ENCODE assay signal across 15 cellular contexts in genomic region chr16:54484700-54485099, GRCh38.
DNase-seq lines count a peak whose midpoint lies in the region; ATAC-seq and TF ChIP-seq lines count a peak whose summit lies in the region.
"Had no signal": no experiment of that assay in that cellular context is flagged by ENCODE, and none has a peak within 500 bp of the region (broad histone marks: within the 10 kb centered on the region; RNA-seq: fewer than 3 reads in every experiment).

No MANE protein-coding gene starts in this region.

- H3K9me3 ChIP-seq in mammary epithelial cell (replicated peaks; ENCODE audit: insufficient read depth, low read length) (no peaks in the 10 kb centered on the region), heart left ventricle (no peaks in the 10 kb centered on the region), right cardiac atrium (ENCODE audit: control insufficient read depth, low read length) (no peaks in the 10 kb centered on the region), prostate gland (no peaks in the 10 kb centered on the region)
- H3K9me3 ChIP-seq: BLaER1 had no signal

- CTCF ChIA-PET in mammary epithelial cell (lab: Charles Lee; ENCODE audit: low non-redundant PET), result no interaction called here

- H3K4me2 ChIP-seq in mammary epithelial cell (ENCODE audit: insufficient read depth, low read depth, low read length), result no peak overlapping the region
- H3K4me2 ChIP-seq: BLaER1 had no signal

- H3K4me1 ChIP-seq in mammary epithelial cell (ENCODE audit: insufficient read depth, low read length) (no peaks in the 10 kb centered on the region), heart left ventricle (peaks cover 4 to 56% (median 24%) of the 10 kb centered on the region in 12 donors), right cardiac atrium (ENCODE audit: control insufficient read depth, insufficient read depth, low read length) (peaks cover 4% of the 10 kb centered on the region), prostate gland (replicated peaks) (no peaks in the 10 kb centered on the region), foreskin keratinocyte (no peaks in the 10 kb centered on the region)
- H3K4me1 ChIP-seq: BLaER1 had no signal

- H3K9ac ChIP-seq in mammary epithelial cell (ENCODE audit: insufficient read depth, low read length), result no peak overlapping the region
- H3K9ac ChIP-seq: BLaER1 had no signal

- TF ChIP-seq POLR2A in heart left ventricle (IDR thresholded peaks at IDR 0.05) (no peak), prostate gland (IDR thresholded peaks at IDR 0.05) (no peak), erythroblast (IDR thresholded peaks at IDR 0.05; ENCODE audit: low read length) (no peak)

- H3K4me3 ChIP-seq in mammary epithelial cell (replicated peaks in 1 of 3; ENCODE audit: insufficient read depth in 1 of 3, low read depth in 2 of 3, low read length in 3 of 3) (no peak overlapping the region), heart left ventricle (no peak overlapping the region), right cardiac atrium (ENCODE audit: low read length) (no peak overlapping the region), prostate gland (no peak overlapping the region)
- H3K4me3 ChIP-seq: BLaER1 had no signal

- H2AFZ ChIP-seq in mammary epithelial cell (ENCODE audit: low read depth, low read length), result no peak overlapping the region

- ATAC-seq in heart left ventricle (peak in 3 of 4 donors; percentile 39 to 52 (median 43)), right cardiac atrium (no peak), left ventricle myocardium superior (peak; percentile 27), foreskin keratinocyte (no peak)

- WGBS in mammary epithelial cell (ENCODE audit: low coverage, missing lambda C conversion rate), result 70% methylated on average over 8 of the region's 9 CpGs
- WGBS in heart left ventricle, 4 donors, result 55 to 84% (median 66%) methylated on average over 9 of the region's 9 CpGs
- WGBS in right cardiac atrium, result 91% methylated on average over 9 of the region's 9 CpGs
- WGBS in prostate gland, result 77% methylated on average over 9 of the region's 9 CpGs

- no peaks in the 10 kb centered on the region for H3K79me2 ChIP-seq in mammary epithelial cell (ENCODE audit: insufficient read depth, low read length)

- BruUV-seq in mammary epithelial cell (replicated peaks; lab: Mats Ljungman, UMichigan), result no TSS peak

- DNase-seq in T47D (ENCODE audit: low read depth in 1 of 2, low spot score in 1 of 2), result peak; percentile 17 to 77
- DNase-seq in mammary epithelial cell, result no peak
- peak in 2 of 5 donors; percentile 37 to 39 for DNase-seq in heart left ventricle
- DNase-seq in right cardiac atrium, result no peak
- DNase-seq in left ventricle myocardium superior, result no peak
- DNase-seq in prostate gland (ENCODE audit: low spot score), result peak; percentile 31
- no peak for DNase-seq in foreskin keratinocyte
- DNase-seq in erythroblast (lab: John Stamatoyannopoulos, UW), result no peak
- DNase-seq: CD4-positive, alpha-beta T cell; EL; GDM1; HCEC 1CT had no signal

- H3K27me3 ChIP-seq in mammary epithelial cell (ENCODE audit: insufficient read depth, low read length), result peaks cover 4% of the 10 kb centered on the region
- H3K27me3 ChIP-seq in heart left ventricle, result no peaks in the 10 kb centered on the region
- no peaks in the 10 kb centered on the region for H3K27me3 ChIP-seq in right cardiac atrium (ENCODE audit: control insufficient read depth, insufficient read depth)
- H3K27me3 ChIP-seq in prostate gland (replicated peaks; ENCODE audit: insufficient read depth), result no peaks in the 10 kb centered on the region
- H3K27me3 ChIP-seq in foreskin keratinocyte, result peaks cover 2% of the 10 kb centered on the region
- H3K27me3 ChIP-seq: BLaER1 had no signal

- H3K27ac ChIP-seq in mammary epithelial cell (ENCODE audit: insufficient read depth, low read depth, low read length) (no peak overlapping the region), heart left ventricle (peak overlapping the region; percentile 51 to 95 (median 82)), right cardiac atrium (ENCODE audit: low read length) (no peak overlapping the region), prostate gland (peak overlapping the region; percentile 28 to 38), foreskin keratinocyte (no peak overlapping the region)
- H3K27ac ChIP-seq: 22Rv1, BLaER1, HL-60 had no signal

- H3K36me3 ChIP-seq in mammary epithelial cell (ENCODE audit: insufficient read depth, low read length) (no peaks in the 10 kb centered on the region), heart left ventricle (no peaks in the 10 kb centered on the region), prostate gland (no peaks in the 10 kb centered on the region)
- H3K36me3 ChIP-seq: BLaER1 had no signal

- intact Hi-C loops in mammary epithelial cell (cut with micrococcal nuclease), result no loop called here
- intact Hi-C loops in heart left ventricle (cut with DNase I), result loop anchor here in 5 of 10 donors (5.0 to 10.0 kb wide), 5 partner anchors 60 to 890 kb away; partner anchors contain the start of gene IRX3 (in 4 of the 5)
- intact Hi-C loops in right cardiac atrium (cut with DNase I), result no loop called here
- intact Hi-C loops in left ventricle myocardium superior (cut with micrococcal nuclease), result no loop called here
- intact Hi-C loops in prostate gland (cut with DNase I), result no loop called here

- TF ChIP-seq CTCF in mammary epithelial cell (conservative IDR thresholded peaks at IDR 0.05 in 1 of 2, IDR thresholded peaks at IDR 0.05 in 1 of 2; ENCODE audit: extremely low read depth in 1 of 2, insufficient read depth in 1 of 2, low read depth in 1 of 2, low read length in 2 of 2) (no peak), heart left ventricle (IDR thresholded peaks at IDR 0.05) (no peak), prostate gland (IDR thresholded peaks at IDR 0.05) (no peak), foreskin keratinocyte (conservative IDR thresholded peaks at IDR 0.05) (no peak)

- in situ Hi-C loops in T47D (cut with HindIII; ENCODE audit: low pct_unique_long_range_greater_than_20kb, low sequenced_read_pairs) (no loop called here), mammary epithelial cell (cut with MboI; ENCODE audit: low sequenced_read_pairs in 2 of 2) (no loop called here)

- H4K20me1 ChIP-seq in mammary epithelial cell (ENCODE audit: insufficient read depth, low read length), result no peaks in the 10 kb centered on the region
- H4K20me1 ChIP-seq: BLaER1 had no signal

- dilution Hi-C loops in mammary epithelial cell (cut with HindIII; ENCODE audit: low sequenced_read_pairs), result no loop called here

Comparison
In these comparisons a context has a peak if more than half of its experiments do, and no peak if none do; other contexts are left out.
1. DNase-seq: peak in T47D (2 of 2) and prostate gland (single experiment); none in mammary epithelial cell (single experiment), right cardiac atrium (0 of 3), left ventricle myocardium superior (single experiment), foreskin keratinocyte (0 of 2) and erythroblast (0 of 2).
2. H3K27ac ChIP-seq: peak in heart left ventricle (12 of 12) and prostate gland (2 of 2); none in mammary epithelial cell (single experiment), right cardiac atrium (single experiment) and foreskin keratinocyte (single experiment).
3. ATAC-seq: peak in heart left ventricle (3 of 4) and left ventricle myocardium superior (single experiment); none in right cardiac atrium (0 of 2) and foreskin keratinocyte (single experiment).